Comparison of ENCODE assay signal across 8 cellular contexts in the genomic region with DNA sequence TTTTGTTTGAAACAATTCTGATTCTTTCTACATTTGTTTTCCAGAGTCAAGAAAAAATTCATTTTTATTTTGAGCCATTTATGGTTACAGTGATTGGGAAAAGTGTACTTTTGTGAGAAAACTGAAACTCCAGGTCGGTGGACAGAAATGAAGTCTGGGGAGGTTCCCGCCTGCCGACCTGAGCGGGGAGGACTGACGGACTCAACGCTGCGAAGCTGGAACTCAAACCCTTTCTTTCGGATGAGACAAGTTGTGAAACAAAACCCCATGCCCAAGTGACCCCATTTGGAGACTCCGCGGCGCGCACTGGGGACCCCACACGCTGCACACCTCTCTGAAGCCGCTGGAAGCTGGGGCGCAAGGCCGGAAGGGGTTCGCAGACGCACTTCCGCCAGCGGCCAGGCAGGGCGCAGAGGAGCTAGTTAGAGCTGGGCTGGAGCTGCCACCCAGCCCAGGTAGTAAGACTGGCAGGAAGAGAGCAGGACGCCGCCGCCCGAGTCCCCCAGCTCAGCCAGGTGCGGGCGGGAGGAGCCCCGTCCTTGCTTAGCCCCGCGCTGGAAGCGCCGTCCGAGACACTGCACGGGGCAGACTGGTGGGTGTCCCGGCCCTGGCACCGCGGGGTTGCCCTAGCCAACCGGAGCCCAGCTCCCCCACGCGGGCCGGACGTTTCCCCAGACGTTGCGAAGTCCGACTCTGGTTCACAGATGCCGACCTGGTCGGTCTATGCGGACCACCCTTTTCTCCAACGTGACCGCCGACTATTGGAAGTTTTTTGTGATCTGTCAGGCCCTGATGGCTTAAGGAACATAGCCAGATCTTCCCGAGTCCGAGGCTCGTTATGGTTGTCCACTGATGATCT. TPM values are rescaled to one million over a fixed set of nuclear protein-coding genes. Genes with fewer than 3 reads are reported as not detected.
DNase-seq lines count a peak whose midpoint lies in the region; ATAC-seq and TF ChIP-seq lines count a peak whose summit lies in the region.

No MANE protein-coding gene starts in this region.

- H3K36me3 ChIP-seq in Caco-2 (ENCODE audit: control insufficient read depth, insufficient read depth, low read length) (no peaks in the 10 kb centered on the region), mucosa of descending colon (ENCODE audit: low read depth) (no peaks in the 10 kb centered on the region)

- H3K27ac ChIP-seq in epithelial cell of prostate = peak overlapping the region; percentile 72

- H3K4me3 Mint-ChIP-seq in Caco-2 (ENCODE audit: unreplicated experiment) = peak overlapping the region; percentile 79

- POLR2A ChIA-PET in Caco-2 (lab: Charles Lee) = no interaction called here

- BruUV-seq in Caco-2 (replicated peaks; lab: Mats Ljungman, UMichigan) = no TSS peak

- H3K4me1 Mint-ChIP-seq in Caco-2 (ENCODE audit: low read depth, unreplicated experiment) = peaks cover 11% of the 10 kb centered on the region

- intact Hi-C loops in Caco-2 (cut with micrococcal nuclease; ENCODE audit: unreplicated experiment) (loop anchor here (10.0 kb wide), 1 partner anchor 200 kb away; no protein-coding TSS in a partner anchor), mucosa of descending colon (cut with DNase I, micrococcal nuclease) (no loop called here)

- H3K9me3 ChIP-seq in Caco-2 = no peaks in the 10 kb centered on the region
- H3K9me3 ChIP-seq in mucosa of descending colon = no peaks in the 10 kb centered on the region

- no peaks in the 10 kb centered on the region for H3K36me3 Mint-ChIP-seq in Caco-2 (ENCODE audit: insufficient read depth, unreplicated experiment)

- H3K27me3 ChIP-seq in Caco-2 (replicated peaks; ENCODE audit: control insufficient read depth, insufficient read depth, low read length) = no peaks in the 10 kb centered on the region

- CTCF ChIA-PET in Caco-2 (lab: Charles Lee) = interaction anchor here (0.6 to 1.7 kb wide), 9 partner anchors 8 to 1653 kb away, joined by 3 to 15 read pairs (median 3); a partner anchor contains a TSS

- peak; percentile 92 for ATAC-seq in GM19468 (IDR thresholded peaks at IDR 0.05; ENCODE audit: extremely low read depth, unreplicated experiment)
- ATAC-seq in mucosa of descending colon = peak; percentile 100

- TF ChIP-seq CTCF in Caco-2 (IDR thresholded peaks at IDR 0.05; ENCODE audit: insufficient read depth in 1 of 2, low read depth in 1 of 2, low read length in 1 of 2, severe bottlenecking in 1 of 2, unreplicated experiment in 1 of 2) = peak; percentile 68 to 70
- peak; percentile 83 for TF ChIP-seq CTCF in mucosa of descending colon (IDR thresholded peaks at IDR 0.05)

- H3K27me3 Mint-ChIP-seq in Caco-2 (ENCODE audit: insufficient read depth, unreplicated experiment) = peaks cover 8% of the 10 kb centered on the region

- peak overlapping the region; percentile 29 for H3K27ac Mint-ChIP-seq in Caco-2 (ENCODE audit: unreplicated experiment)

- H3K4me1 ChIP-seq in Caco-2 (no peaks in the 10 kb centered on the region), mucosa of descending colon (ENCODE audit: low read depth) (no peaks in the 10 kb centered on the region)

- DNase-seq in Caco-2 = peak; percentile 81
- DNase-seq in HT1080 (ENCODE audit: low read depth) = peak; percentile 71
- peak; percentile 87 for DNase-seq in NOMO-1 treated with dmso at 0.1 percent for 144 hours (lab: John Stamatoyannopoulos, UW; ENCODE audit: unreplicated experiment)
- peak; percentile 89 for DNase-seq in activated CD8-positive, alpha-beta memory T cell treated with anti-CD3 and anti-CD28 coated beads, Interleukin-2, amount 50 U/mL, for 48 hours
- DNase-seq in epithelial cell of prostate (ENCODE audit: low read depth, low spot score) = no peak
- peak; percentile 90 to 92 (median 92) for DNase-seq in mucosa of descending colon
- peak; percentile 74 to 78 for DNase-seq in stimulated activated CD8-positive, alpha-beta memory T cell treated with anti-CD3 and anti-CD28 coated beads, Interleukin-2, amount 100 ng/mL, for 48 hours (ENCODE audit: low read depth in 2 of 2)

- no peaks in the 10 kb centered on the region for H3K9me3 Mint-ChIP-seq in Caco-2 (ENCODE audit: unreplicated experiment)

- H3K4me3 ChIP-seq in Caco-2 (ENCODE audit: low read depth, low read length) = peak overlapping the region; percentile 79
- peak overlapping the region; percentile 37 for H3K4me3 ChIP-seq in mucosa of descending colon

RNA-seq across cellular contexts. Expression of a gene that starts 19.8 kb away (rescaled TPM):
- total RNA-seq in Caco-2 (2022) (5.8 and 6.7 TPM in 2 replicates), mucosa of descending colon (1 to 10 TPM; 7.4 to 9.5 (median 8.3) TPM)
- 1.6 and 3.2 TPM in 2 replicates for total RNA-seq in HT1080 (2014; rRNA removed; shearing (Covaris generic))
- polyA plus RNA-seq in HT1080 (2015; cell fraction: cytosol; rRNA removed) = 0.18 and 0.47 TPM in 2 replicates
- 0.69 and 2.1 TPM in 2 replicates for polyA plus RNA-seq in HT1080 (2015; cell fraction: nucleus; rRNA removed)

RNA-seq across cellular contexts. Expression of a gene that starts 24.3 kb away (rescaled TPM):
- total RNA-seq in Caco-2 (2022) (9.2 and 11.0 TPM in 2 replicates), mucosa of descending colon (1 to 10 TPM; 3.9 to 7.1 (median 4.0) TPM)
- total RNA-seq in HT1080 (2014; rRNA removed; shearing (Covaris generic)) = 0.39 and 0.43 TPM in 2 replicates
- polyA plus RNA-seq in HT1080 (2015; cell fraction: cytosol; rRNA removed) = 0.41 and 0.63 TPM in 2 replicates
- 0.61 and 0.87 TPM in 2 replicates for polyA plus RNA-seq in HT1080 (2015; cell fraction: nucleus; rRNA removed)

RNA-seq across cellular contexts. Expression of a gene that starts 37.1 kb away (rescaled TPM):
- 15.6 and 17.0 TPM in 2 replicates for total RNA-seq in Caco-2 (2022)
- 6.9 and 9.6 TPM in 2 replicates for total RNA-seq in HT1080 (2014; rRNA removed; shearing (Covaris generic))
- 9.5 and 14.3 TPM in 2 replicates for polyA plus RNA-seq in HT1080 (2015; cell fraction: cytosol; rRNA removed)
- polyA plus RNA-seq in HT1080 (2015; cell fraction: nucleus; rRNA removed) = 43.9 and 50.0 TPM in 2 replicates
- 10 to 100 TPM; 11.6 to 26.7 (median 16.6) TPM for total RNA-seq in mucosa of descending colon
